In genomic region chr14:102777711-102778615, GRCh38 we compare ENCODE assay signal across 8 cellular contexts. TPM values are rescaled to one million over a fixed set of nuclear protein-coding genes. Genes with fewer than 3 reads are reported as not detected.
DNase-seq lines count a peak whose midpoint lies in the region; ATAC-seq and TF ChIP-seq lines count a peak whose summit lies in the region.

No MANE protein-coding gene starts in this region.

- H3K36me3 ChIP-seq in neutrophil, result no peaks in the 10 kb centered on the region

- H3K4me3 Mint-ChIP-seq in CD14-positive monocyte, result peak overlapping the region; percentile 81 to 94
- H3K4me3 Mint-ChIP-seq in activated T-helper 17 cell treated with anti-CD3 and anti-CD28 coated beads, Interleukin-2, amount 50 U/mL, for 72 hours, result peak overlapping the region; percentile 90

- H3K9me3 ChIP-seq in neutrophil, result no peaks in the 10 kb centered on the region

- peaks cover 1 to 8% (median 3%) of the 10 kb centered on the region in 3 donors for H3K27me3 Mint-ChIP-seq in CD14-positive monocyte (ENCODE audit: low read depth in 3 of 3)
- no peaks in the 10 kb centered on the region for H3K27me3 Mint-ChIP-seq in activated T-helper 17 cell treated with anti-CD3 and anti-CD28 coated beads, Interleukin-2, amount 50 U/mL, for 72 hours

- ATAC-seq in GM19455 (IDR thresholded peaks at IDR 0.05; ENCODE audit: unreplicated experiment) (peak; percentile 17), foreskin keratinocyte (peak; percentile 34)
- peak; percentile 36 for ATAC-seq in activated T-helper 17 cell treated with anti-CD3 and anti-CD28 coated beads, Interleukin-2, amount 50 U/mL, for 72 hours (replicated peaks)

- H3K4me1 Mint-ChIP-seq in CD14-positive monocyte, result peaks cover 61% of the 10 kb centered on the region
- H3K4me1 Mint-ChIP-seq in activated T-helper 17 cell treated with anti-CD3 and anti-CD28 coated beads, Interleukin-2, amount 50 U/mL, for 72 hours, result peaks cover 40% of the 10 kb centered on the region

- H3K27ac Mint-ChIP-seq in CD14-positive monocyte, result peak overlapping the region; percentile 17 to 95 (median 90)
- peak overlapping the region; percentile 92 for H3K27ac Mint-ChIP-seq in activated T-helper 17 cell treated with anti-CD3 and anti-CD28 coated beads, Interleukin-2, amount 50 U/mL, for 72 hours

- no peak for DNase-seq in CD14-positive monocyte (ENCODE audit: low spot score)
- DNase-seq in Jurkat, Clone E6-1 (ENCODE audit: low read depth, low spot score), result no peak
- no peak for DNase-seq in foreskin keratinocyte
- DNase-seq in HK-2 (ENCODE audit: unreplicated experiment), result no peak
- DNase-seq in AML-193 (lab: John Stamatoyannopoulos, UW), result no peak

- intact Hi-C loops in CD14-positive monocyte (cut with micrococcal nuclease), result no loop called here

- H3K4me3 ChIP-seq in Jurkat, Clone E6-1 (ENCODE audit: low read length), result peak overlapping the region; percentile 68
- H3K4me3 ChIP-seq in neutrophil (ENCODE audit: low read depth in 1 of 2, low read length in 1 of 2), result peak overlapping the region; percentile 64 to 91

- TF ChIP-seq CTCF in CD14-positive monocyte (IDR thresholded peaks at IDR 0.05) (no peak), foreskin keratinocyte (conservative IDR thresholded peaks at IDR 0.05) (peak; percentile 7), neutrophil (IDR thresholded peaks at IDR 0.05) (peak; percentile 10)

- peaks cover 13 to 14% of the 10 kb centered on the region in 2 donors for H3K36me3 Mint-ChIP-seq in CD14-positive monocyte
- H3K36me3 Mint-ChIP-seq in activated T-helper 17 cell treated with anti-CD3 and anti-CD28 coated beads, Interleukin-2, amount 50 U/mL, for 72 hours (ENCODE audit: low read depth), result peaks cover 57% of the 10 kb centered on the region

- H3K9me3 Mint-ChIP-seq in CD14-positive monocyte, result peaks cover 0 to 2% (median 0%) of the 10 kb centered on the region in 7 donors
- H3K9me3 Mint-ChIP-seq in activated T-helper 17 cell treated with anti-CD3 and anti-CD28 coated beads, Interleukin-2, amount 50 U/mL, for 72 hours, result no peaks in the 10 kb centered on the region

- peaks cover 13% of the 10 kb centered on the region for H3K4me1 ChIP-seq in foreskin keratinocyte
- peaks cover 34 to 43% of the 10 kb centered on the region in 2 experiments for H3K4me1 ChIP-seq in neutrophil (ENCODE audit: control insufficient read depth in 1 of 2, insufficient read depth in 1 of 2, low read depth in 1 of 2, low read length in 1 of 2)

- H3K27me3 ChIP-seq in foreskin keratinocyte, result no peaks in the 10 kb centered on the region
- no peaks in the 10 kb centered on the region for H3K27me3 ChIP-seq in neutrophil

- H3K27ac ChIP-seq in foreskin keratinocyte (peak overlapping the region; percentile 92), neutrophil (peak overlapping the region; percentile 87)

RNA-seq across cellular contexts. Expression of gene TRAF3, which starts 0.7 kb away (rescaled TPM):
- polyA plus RNA-seq in CD14-positive monocyte (10 to 100 TPM; 12.0 to 17.3 TPM), foreskin keratinocyte (9.2 and 10.1 TPM in 2 replicates)
- 27.5 TPM for polyA plus RNA-seq in Jurkat, Clone E6-1 (2012; ENCODE audit: insufficient read depth, insufficient read length)
- 100 to 1,000 TPM in 1 of 2 donors, 10 to 100 TPM in 1; 61.7 to 133 TPM for total RNA-seq in activated T-helper 17 cell treated with anti-CD3 and anti-CD28 coated beads, Interleukin-2, amount 50 U/mL, for 72 hours
- total RNA-seq in foreskin keratinocyte, result 19.9 and 20.4 TPM in 2 replicates
